ENCODE assay signal across 7 cellular contexts in the genomic region with DNA sequence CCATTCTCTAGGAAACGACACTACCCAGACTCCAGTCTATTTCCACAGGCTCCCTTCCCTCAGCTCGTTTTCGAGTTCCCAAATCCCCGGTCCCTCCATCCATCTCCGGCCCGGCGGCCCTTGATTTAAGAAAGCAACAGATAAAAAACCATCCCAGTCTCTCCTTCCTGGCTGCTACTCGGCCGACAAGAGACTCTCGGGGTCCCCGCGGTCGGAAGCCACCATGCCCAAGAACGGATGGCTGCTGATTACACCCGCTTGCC. TPM values are rescaled to one million over a fixed set of nuclear protein-coding genes. Genes with fewer than 3 reads are reported as not detected.
DNase-seq lines count a peak whose midpoint lies in the region; ATAC-seq and TF ChIP-seq lines count a peak whose summit lies in the region.

No MANE protein-coding gene starts in this region.

- H3K9ac ChIP-seq in iPS-20b (ENCODE audit: low read depth, low read length), result peak overlapping the region; percentile 98

- peak overlapping the region; percentile 94 for H3K27ac ChIP-seq in iPS-20b (ENCODE audit: low read length)
- peak overlapping the region; percentile 47 to 75 for H3K27ac ChIP-seq in testis

- H3K4me3 ChIP-seq in iPS-20b (ENCODE audit: low read length), result peak overlapping the region; percentile 88
- H3K4me3 ChIP-seq in testis, result peak overlapping the region; percentile 69

- peak overlapping the region; percentile 99 for H3K4me3 Mint-ChIP-seq in activated T-helper 2 cell treated with anti-CD3 and anti-CD28 coated beads, Interferon-gamma antibody, Interleukin-2, Interleukin-4, amounts not matched to agents 10 μg/mL and 5 μg/mL and 100 μg/mL, durations not matched to agents 14 hours and 24 hours and 36 hours (ENCODE audit: low read depth)

- no peaks in the 10 kb centered on the region for H3K27me3 Mint-ChIP-seq in activated T-helper 2 cell treated with anti-CD3 and anti-CD28 coated beads, Interferon-gamma antibody, Interleukin-2, Interleukin-4, amounts not matched to agents 10 μg/mL and 5 μg/mL and 100 μg/mL, durations not matched to agents 14 hours and 24 hours and 36 hours (ENCODE audit: low read depth)

- H3K9me3 Mint-ChIP-seq in activated T-helper 2 cell treated with anti-CD3 and anti-CD28 coated beads, Interferon-gamma antibody, Interleukin-2, Interleukin-4, amounts not matched to agents 10 μg/mL and 5 μg/mL and 100 μg/mL, durations not matched to agents 14 hours and 24 hours and 36 hours, result no peaks in the 10 kb centered on the region

- peaks cover 54% of the 10 kb centered on the region for H3K36me3 Mint-ChIP-seq in activated T-helper 2 cell treated with anti-CD3 and anti-CD28 coated beads, Interferon-gamma antibody, Interleukin-2, Interleukin-4, amounts not matched to agents 10 μg/mL and 5 μg/mL and 100 μg/mL, durations not matched to agents 14 hours and 24 hours and 36 hours (ENCODE audit: low read depth)

- H3K9me3 ChIP-seq in iPS-20b (ENCODE audit: insufficient read depth, low read depth, low read length), result no peaks in the 10 kb centered on the region
- no peaks in the 10 kb centered on the region for H3K9me3 ChIP-seq in testis

- TF ChIP-seq POLR2A in testis (IDR thresholded peaks at IDR 0.05), result no peak

- H3K36me3 ChIP-seq in iPS-20b (ENCODE audit: insufficient read depth, low read depth, low read length) (peaks cover 49% of the 10 kb centered on the region), testis (ENCODE audit: low read depth, missing control alignments) (no peaks in the 10 kb centered on the region)

- ATAC-seq in HG02885 (IDR thresholded peaks at IDR 0.05; ENCODE audit: poor library complexity, unreplicated experiment) (peak; percentile 4), HG03378 (IDR thresholded peaks at IDR 0.05; ENCODE audit: unreplicated experiment) (no peak)

- H3K4me1 ChIP-seq in iPS-20b (ENCODE audit: insufficient read depth, low read length) (peaks cover 18% of the 10 kb centered on the region), testis (peaks cover 19% of the 10 kb centered on the region)

- intact Hi-C loops in activated T-helper 2 cell treated with anti-CD3 and anti-CD28 coated beads, Interferon-gamma antibody, Interleukin-2, Interleukin-4, amounts not matched to agents 10 μg/mL and 5 μg/mL and 100 μg/mL, durations not matched to agents 14 hours and 24 hours and 36 hours (cut with micrococcal nuclease), result loop anchor here (1.0 to 10.0 kb wide), 4 partner anchors 52 to 364 kb away; partner anchors contain the start of gene NDEL1
- intact Hi-C loops in testis (cut with DNase I; ENCODE audit: low total_unique reads), result no loop called here

- TF ChIP-seq CTCF in testis (IDR thresholded peaks at IDR 0.05), result no peak

- WGBS in testis, 2 donors, result 0% methylated on average over 15 of the region's 15 CpGs

- DNase-seq in activated T-helper 2 cell treated with anti-CD3 and anti-CD28 coated beads, Interferon-gamma antibody, Interleukin-2, Interleukin-4, amounts not matched to agents 10 μg/mL and 5 μg/mL and 100 μg/mL, durations not matched to agents 14 hours and 24 hours and 36 hours (ENCODE audit: low spot score), result no peak
- DNase-seq in testis (no peak), GDM1 (lab: John Stamatoyannopoulos, UW) (no peak), anterior cingulate cortex (lab: John Stamatoyannopoulos, UW) (no peak)

- H3K4me1 Mint-ChIP-seq in activated T-helper 2 cell treated with anti-CD3 and anti-CD28 coated beads, Interferon-gamma antibody, Interleukin-2, Interleukin-4, amounts not matched to agents 10 μg/mL and 5 μg/mL and 100 μg/mL, durations not matched to agents 14 hours and 24 hours and 36 hours (ENCODE audit: low read depth), result peaks cover 34% of the 10 kb centered on the region

- H3K27me3 ChIP-seq in iPS-20b (ENCODE audit: insufficient read depth, low read length) (no peaks in the 10 kb centered on the region), testis (no peaks in the 10 kb centered on the region)

- H3K27ac Mint-ChIP-seq in activated T-helper 2 cell treated with anti-CD3 and anti-CD28 coated beads, Interferon-gamma antibody, Interleukin-2, Interleukin-4, amounts not matched to agents 10 μg/mL and 5 μg/mL and 100 μg/mL, durations not matched to agents 14 hours and 24 hours and 36 hours, result peak overlapping the region; percentile 96

RNA-seq across cellular contexts. Expression of gene RPL26, which starts 0.2 kb away (rescaled TPM):
- 2,352 and 2,379 TPM in 2 replicates for total RNA-seq in activated T-helper 2 cell treated with anti-CD3 and anti-CD28 coated beads, Interferon-gamma antibody, Interleukin-2, Interleukin-4, amounts not matched to agents 10 μg/mL and 5 μg/mL and 100 μg/mL, durations not matched to agents 14 hours and 24 hours and 36 hours
- total RNA-seq in testis, result 1,000 to 10,000 TPM in 1 of 2 donors, 100 to 1,000 TPM in 1; 769 to 1,617 TPM
- polyA plus RNA-seq in testis (ENCODE audit: insufficient read depth, low read depth, low replicate concordance), result 1,360 TPM

RNA-seq across cellular contexts. Expression of gene RNF222, which starts 14.8 kb away (rescaled TPM):
- total RNA-seq in activated T-helper 2 cell treated with anti-CD3 and anti-CD28 coated beads, Interferon-gamma antibody, Interleukin-2, Interleukin-4, amounts not matched to agents 10 μg/mL and 5 μg/mL and 100 μg/mL, durations not matched to agents 14 hours and 24 hours and 36 hours, result not detected in 2 replicates
- total RNA-seq in testis, result under 1 TPM in 1 of 2 donors, not detected in 1; 0.06 TPM
- not detected for polyA plus RNA-seq in testis (ENCODE audit: insufficient read depth, low read depth, low replicate concordance)

RNA-seq across cellular contexts. Expression of gene ODF4, which starts 43.2 kb away (rescaled TPM):
- total RNA-seq in activated T-helper 2 cell treated with anti-CD3 and anti-CD28 coated beads, Interferon-gamma antibody, Interleukin-2, Interleukin-4, amounts not matched to agents 10 μg/mL and 5 μg/mL and 100 μg/mL, durations not matched to agents 14 hours and 24 hours and 36 hours, result not detected in 2 replicates
- total RNA-seq in testis, result 1 to 10 TPM; 5.3 to 7.7 TPM
- 34.0 TPM for polyA plus RNA-seq in testis (ENCODE audit: insufficient read depth, low read depth, low replicate concordance)

RNA-seq across cellular contexts. Expression of gene NDEL1, which starts 52.9 kb away (rescaled TPM):
- 66.6 and 66.9 TPM in 2 replicates for total RNA-seq in activated T-helper 2 cell treated with anti-CD3 and anti-CD28 coated beads, Interferon-gamma antibody, Interleukin-2, Interleukin-4, amounts not matched to agents 10 μg/mL and 5 μg/mL and 100 μg/mL, durations not matched to agents 14 hours and 24 hours and 36 hours
- 10 to 100 TPM; 73.1 to 85.4 TPM for total RNA-seq in testis
- 51.2 TPM for polyA plus RNA-seq in testis (ENCODE audit: insufficient read depth, low read depth, low replicate concordance)
